In genomic region chr4:122764808-122765189, GRCh38 we compare ENCODE assay signal across 8 cellular contexts. TPM values are rescaled to one million over a fixed set of nuclear protein-coding genes. Genes with fewer than 3 reads are reported as not detected.
DNase-seq lines count a peak whose midpoint lies in the region; ATAC-seq, FAIRE-seq and TF ChIP-seq lines count a peak whose summit lies in the region.

No MANE protein-coding gene starts in this region.

- H2AFZ ChIP-seq in Karpas-422 (ENCODE audit: low read length) = no peak overlapping the region

- no peaks in the 10 kb centered on the region for H3K79me2 ChIP-seq in Karpas-422 (ENCODE audit: low read length)

- peak overlapping the region; percentile 9 for H3K4me3 ChIP-seq in MG63
- peak overlapping the region; percentile 20 for H3K4me3 ChIP-seq in fibroblast of mammary gland (ENCODE audit: control insufficient read depth, low read depth, low read length)
- no peak overlapping the region for H3K4me3 ChIP-seq in Karpas-422 (ENCODE audit: low read length)

- H3K9me3 ChIP-seq in MG63 = no peaks in the 10 kb centered on the region
- H3K9me3 ChIP-seq in Karpas-422 (ENCODE audit: low read length) = no peaks in the 10 kb centered on the region

- H3K36me3 ChIP-seq in MG63 (no peaks in the 10 kb centered on the region), Karpas-422 (ENCODE audit: insufficient read depth, low read length) (no peaks in the 10 kb centered on the region)

- no peaks in the 10 kb centered on the region for H3K4me1 ChIP-seq in Karpas-422 (ENCODE audit: low read length)

- no peaks in the 10 kb centered on the region for H4K20me1 ChIP-seq in Karpas-422 (ENCODE audit: insufficient read depth, low read depth, low read length)

- no peak for TF ChIP-seq CTCF in fibroblast of mammary gland (conservative IDR thresholded peaks at IDR 0.05; ENCODE audit: control insufficient read depth, insufficient read depth, low read depth, low read length)

- ATAC-seq in GM21825 (IDR thresholded peaks at IDR 0.05; ENCODE audit: unreplicated experiment) = peak; percentile 90

- H3K9ac ChIP-seq in Karpas-422 (ENCODE audit: low read length) = no peak overlapping the region

- H3K4me2 ChIP-seq in Karpas-422 (ENCODE audit: low read depth, low read length, poor library complexity, severe bottlenecking) = no peak overlapping the region

- H3K9me2 ChIP-seq in Karpas-422 (replicated peaks; ENCODE audit: insufficient read depth, low read length) = no peaks in the 10 kb centered on the region

- DNase-seq in GM12892 (ENCODE audit: insufficient read length) (no peak), MG63 (no peak), fibroblast of mammary gland (ENCODE audit: low read depth) (peak; percentile 90), DMS153 (lab: John Stamatoyannopoulos, UW) (no peak), Karpas-422 (no peak), NCI-H1694 treated with DMSO at 0.1 percent for 48 hours (lab: John Stamatoyannopoulos, UW) (no peak), NCI-H2081 (lab: John Stamatoyannopoulos, UW) (no peak)

- peak; percentile 80 for FAIRE-seq in GM12892 (lab: Jason Lieb, UNC)

- H3K27me3 ChIP-seq in MG63 = no peaks in the 10 kb centered on the region
- no peaks in the 10 kb centered on the region for H3K27me3 ChIP-seq in Karpas-422 (ENCODE audit: low read length)

- no peak overlapping the region for H3K27ac ChIP-seq in Karpas-422 (ENCODE audit: low read length)

- TF ChIP-seq POLR2A in GM12892 (IDR thresholded peaks at IDR 0.05; ENCODE audit: low read depth, low read length) = no peak

RNA-seq across cellular contexts. Expression of gene BBS12, which starts 32.3 kb away (rescaled TPM):
- polyA plus RNA-seq in GM12892 (2012; ENCODE audit: missing spikeins) = 0.72 TPM
- total RNA-seq in MG63 (2014; rRNA removed; shearing (Covaris generic); ENCODE audit: low replicate concordance) = 2.6 and 5.6 TPM in 2 replicates
- total RNA-seq in Karpas-422 (2014; rRNA removed; shearing (Covaris generic); ENCODE audit: low replicate concordance) = 1.2 and 2.0 TPM in 2 replicates
